27 cellular contexts compared by ENCODE assay signal in the genomic region with DNA sequence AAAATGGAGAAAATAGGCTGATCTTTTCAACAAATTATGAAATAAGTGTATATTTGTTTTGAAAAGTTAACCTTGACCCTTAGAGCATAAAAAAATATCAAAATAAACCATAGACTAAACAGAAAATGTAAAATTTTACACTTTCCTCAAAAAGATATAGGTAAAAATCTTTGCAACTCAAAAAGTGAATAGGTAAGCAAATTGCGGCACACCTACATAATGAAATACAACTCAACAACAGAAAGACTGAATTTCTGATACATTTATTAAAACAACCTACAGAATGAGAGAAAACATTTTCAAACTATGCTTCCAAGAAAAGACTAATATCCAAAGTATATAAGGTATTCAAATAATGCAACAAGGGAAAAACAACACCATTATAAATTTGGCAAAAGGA.
"Had no signal": no experiment of that assay in that cellular context is flagged by ENCODE, and none has a peak within 500 bp of the region (broad histone marks: within the 10 kb centered on the region; RNA-seq: fewer than 3 reads in every experiment).

No MANE protein-coding gene starts in this region.

- H3K9me3 ChIP-seq: testis, thoracic aorta, thyroid gland, tibial artery, transverse colon, upper lobe of right lung, uterus, vagina had no signal

- DNase-seq: stimulated activated CD4-positive, alpha-beta T cell treated with anti-CD3 and anti-CD28 coated beads, Interleukin-2, amount 100 ng/mL, for 48 hours; stimulated activated CD4-positive, alpha-beta T cell treated with anti-CD3 and anti-CD28 coated beads, Interleukin-4, amount 100 ng/mL, for 1 hour; stimulated activated CD4-positive, alpha-beta T cell treated with anti-CD3 and anti-CD28 coated beads, Interleukin-4, amount 100 ng/mL, for 24 hours; stimulated activated CD4-positive, alpha-beta T cell treated with anti-CD3 and anti-CD28 coated beads, Interleukin-4, amount 100 ng/mL, for 4 hours; stimulated activated CD8-positive, alpha-beta memory T cell treated with anti-CD3 and anti-CD28 coated beads, Interleukin-4, amount 100 ng/mL, for 48 hours; stimulated activated naive B cell treated with anti-CD40 and anti-IgM and Interleukin-4, amounts not matched to agents 10 μg/mL and 1 μg/mL and 100 μg/mL, for 72 hours; stimulated activated naive CD4-positive, alpha-beta T cell; stimulated activated naive CD4-positive, alpha-beta T cell treated with Interleukin-2 at 50 U/mL for 16 hours; stimulated activated naive CD8-positive, alpha-beta T cell treated with anti-CD3 and anti-CD28 coated beads, Interleukin-15, amount 100 ng/mL, for 72 hours; stimulated activated naive CD8-positive, alpha-beta T cell treated with anti-CD3 and anti-CD28 coated beads, Interleukin-15, Interleukin-2, amounts not matched to agents 100 U/mL and 50 U/mL, for 24 hours; stomach; substantia nigra; testis; thyroid gland; tibial artery; transverse colon; trophoblast cell; upper lobe of left lung; upper lobe of right lung; uterus had no signal

- FAIRE-seq: urothelium cell line had no signal

- H3K4me1 ChIP-seq: stomach, suprapubic skin, testis, thyroid gland, tibial artery, tibial nerve, transverse colon, upper lobe of left lung, upper lobe of right lung, uterus, vagina had no signal

- H3K36me3 ChIP-seq: stomach, suprapubic skin, thoracic aorta, thyroid gland, tibial artery, tibial nerve, transverse colon, upper lobe of left lung, upper lobe of right lung, vagina had no signal

- ATAC-seq: stimulated activated effector memory CD8-positive, alpha-beta T cell treated with anti-CD3 and anti-CD28 coated beads, Interleukin-12 subunit alpha, Interleukin-12 subunit beta, amount 100 ng/mL, for 72 hours; stimulated activated memory B cell treated with anti-CD40 and anti-IgM and Interleukin-4, amounts not matched to agents 10 μg/mL and 1 μg/mL and 100 μg/mL, for 72 hours; stimulated activated naive B cell treated with anti-CD40 and anti-IgM and Interleukin-4, amounts not matched to agents 10 μg/mL and 1 μg/mL and 100 μg/mL, for 72 hours; stimulated activated naive CD8-positive, alpha-beta T cell treated with anti-CD3 and anti-CD28 coated beads, Interleukin-15, amount 100 ng/mL, for 72 hours; stimulated activated naive CD8-positive, alpha-beta T cell treated with anti-CD3 and anti-CD28 coated beads, Interleukin-15, Interleukin-2, amounts not matched to agents 100 U/mL and 50 U/mL, for 24 hours; upper lobe of right lung had no signal

- H3K4me3 ChIP-seq: stomach, suprapubic skin, testis, thoracic aorta, thyroid gland, tibial artery, tibial nerve, transverse colon, upper lobe of left lung, upper lobe of right lung, uterus, vagina had no signal

- H3K27me3 ChIP-seq: stomach, suprapubic skin, testis, thyroid gland, tibial artery, tibial nerve, transverse colon, upper lobe of left lung, upper lobe of right lung, uterus, vagina had no signal

- H3K27ac ChIP-seq: stomach, suprapubic skin, testis, thoracic aorta, thyroid gland, tibial artery, tibial nerve, transverse colon, upper lobe of left lung, upper lobe of right lung, uterus, vagina had no signal
